Comparison of ENCODE assay signal across 8 cellular contexts in the genomic region with DNA sequence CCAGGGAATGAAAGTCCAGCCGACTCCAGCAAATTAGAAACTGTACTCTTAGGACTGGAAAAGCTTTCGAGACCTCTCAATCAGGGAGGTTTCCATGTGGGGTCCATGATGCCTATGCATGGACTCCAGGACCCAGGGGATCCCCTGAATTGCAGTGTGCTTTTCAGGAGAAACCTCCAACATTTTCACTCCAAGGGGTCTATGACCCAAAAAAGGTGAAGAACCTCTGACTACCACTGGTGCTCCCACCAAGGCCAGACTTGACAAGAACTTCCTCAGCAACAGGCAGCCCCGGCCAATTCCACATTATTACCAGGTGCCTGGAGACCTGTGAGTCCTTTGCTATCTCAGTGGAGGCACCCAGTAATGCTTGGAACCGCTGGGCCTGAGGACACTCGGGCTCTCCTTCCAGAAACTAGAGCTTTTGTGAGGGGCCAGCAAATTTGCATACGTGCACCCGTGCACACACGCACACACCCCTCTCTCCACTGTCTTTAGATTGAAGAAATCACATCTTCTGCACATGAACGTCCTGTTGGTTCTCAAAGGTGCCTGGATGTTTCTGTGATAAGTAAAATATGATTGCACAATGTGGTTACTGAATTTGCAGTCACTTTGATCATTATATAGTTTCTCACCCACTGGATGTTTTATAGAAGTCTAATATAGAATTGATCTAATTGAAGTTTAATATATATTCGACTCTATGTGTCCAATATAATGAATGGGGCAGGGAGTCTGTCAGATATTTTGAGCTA. TPM values are rescaled to one million over a fixed set of nuclear protein-coding genes. Genes with fewer than 3 reads are reported as not detected.
DNase-seq lines count a peak whose midpoint lies in the region; ATAC-seq and TF ChIP-seq lines count a peak whose summit lies in the region.

No MANE protein-coding gene starts in this region.

- intact Hi-C loops in OCI-LY7 (cut with micrococcal nuclease; ENCODE audit: unreplicated experiment) = loop anchor here (1.0 to 10.0 kb wide), 5 partner anchors 96 to 1115 kb away; a partner anchor contains a TSS
- intact Hi-C loops in dorsolateral prefrontal cortex (cut with DNase I) = loop anchor here in 1 of 2 donors (1.0 to 10.0 kb wide), 3 partner anchors 97 to 365 kb away; a partner anchor contains a TSS

- H4K20me1 ChIP-seq in SK-N-SH (ENCODE audit: insufficient read depth) (no peaks in the 10 kb centered on the region), OCI-LY7 (ENCODE audit: insufficient read depth, low read length) (no peaks in the 10 kb centered on the region)

- no peak for TF ChIP-seq EP300 in SK-N-SH (IDR thresholded peaks at IDR 0.05; ENCODE audit: borderline replicate concordance in 1 of 2, low read depth in 1 of 2, low read length in 1 of 2)

- no peaks in the 10 kb centered on the region for H3K79me2 ChIP-seq in SK-N-SH (ENCODE audit: insufficient read depth)
- no peaks in the 10 kb centered on the region for H3K79me2 ChIP-seq in OCI-LY7 (ENCODE audit: insufficient read depth, low read depth, low read length)

- whole genome bisulfite sequencing in SK-N-SH (ENCODE audit: low lambda C conversion rate) = 74% methylated on average over 10 of the region's 10 CpGs

- TF ChIP-seq CTCF in SK-N-SH (IDR thresholded peaks at IDR 0.05) (no peak), OCI-LY7 (conservative IDR thresholded peaks at IDR 0.05; ENCODE audit: low read length) (peak; percentile 35; the same call in 1 of the 2 replicates), dorsolateral prefrontal cortex (IDR thresholded peaks at IDR 0.05 in 54 of 56, conservative IDR thresholded peaks at IDR 0.05 in 2 of 56; ENCODE audit: low read depth in 1 of 56, partially characterized antibody in 56 of 56) (peak in 24 of 56 donors; percentile 1 to 58 (median 36))

- no peaks in the 10 kb centered on the region for H3F3A ChIP-seq in SK-N-SH (replicated peaks; ENCODE audit: insufficient read depth)

- H3K4me3 Mint-ChIP-seq in stimulated activated naive B cell treated with anti-CD40 and anti-IgM and Interleukin-4, amounts not matched to agents 10 μg/mL and 1 μg/mL and 100 μg/mL, for 72 hours = peak overlapping the region; percentile 13 to 56

- H3K27ac ChIP-seq in SK-N-SH (ENCODE audit: low read depth in 2 of 2, low read length in 1 of 2) = peak overlapping the region in 1 of 2 experiments; percentile 96; a peak in 2 of 4 replicates
- peak overlapping the region; percentile 98 for H3K27ac ChIP-seq in OCI-LY7 (ENCODE audit: low read depth, low read length, poor library complexity, severe bottlenecking)
- H3K27ac ChIP-seq in dorsolateral prefrontal cortex = peak overlapping the region in 49 of 59 donors; percentile 37 to 96 (median 91)

- H3K9me3 ChIP-seq in SK-N-SH (no peaks in the 10 kb centered on the region), OCI-LY7 (ENCODE audit: low read length) (peaks cover 9% of the 10 kb centered on the region)

- TF ChIP-seq RAD21 in SK-N-SH (IDR thresholded peaks at IDR 0.05; ENCODE audit: low read length) = no peak

- no peak overlapping the region for H3K4me2 ChIP-seq in SK-N-SH
- peak overlapping the region; percentile 80 for H3K4me2 ChIP-seq in OCI-LY7 (ENCODE audit: low read length)

- H3K36me3 Mint-ChIP-seq in stimulated activated naive B cell treated with anti-CD40 and anti-IgM and Interleukin-4, amounts not matched to agents 10 μg/mL and 1 μg/mL and 100 μg/mL, for 72 hours = peaks cover 5 to 8% of the 10 kb centered on the region in 2 donors

- H3K27me3 ChIP-seq in SK-N-SH (ENCODE audit: insufficient read depth) (no peaks in the 10 kb centered on the region), dorsolateral prefrontal cortex (no peaks in the 10 kb centered on the region)

- CTCF ChIA-PET in SK-N-SH (lab: Yijun Ruan, JAX) = interaction anchor here (0.6 to 14.1 kb wide), 41 partner anchors 8 to 512 kb away, joined by 3 to 593 read pairs (median 5); a partner anchor contains a TSS
- CTCF ChIA-PET in OCI-LY7 (lab: Charles Lee; ENCODE audit: unreplicated experiment) = interaction anchor here (1.0 to 5.1 kb wide), 3 partner anchors 15 to 96 kb away, joined by 4 to 52 read pairs (median 46); no protein-coding TSS in a partner anchor

- H3K4me1 ChIP-seq in SK-N-SH (ENCODE audit: control insufficient read depth in 1 of 2, insufficient read depth in 2 of 2, low read depth in 1 of 2, low read length in 1 of 2) = peaks cover under 1 to 33% of the 10 kb centered on the region in 2 experiments; a peak in 2 of 4 replicates
- peaks cover 91% of the 10 kb centered on the region for H3K4me1 ChIP-seq in OCI-LY7 (ENCODE audit: insufficient read depth, low read length, poor library complexity, severe bottlenecking)

- DNase-seq in SK-N-SH (no peak), OCI-LY7 (ENCODE audit: low spot score) (peak; percentile 68), dorsolateral prefrontal cortex (no peak), NCI-H2196 (lab: John Stamatoyannopoulos, UW; ENCODE audit: unreplicated experiment) (no peak), DMS153 treated with DMSO at 0.1 percent for 48 hours (lab: John Stamatoyannopoulos, UW; ENCODE audit: unreplicated experiment) (no peak)
- DNase-seq in stimulated activated naive B cell treated with anti-CD40 and anti-IgM and Interleukin-4, amounts not matched to agents 10 μg/mL and 1 μg/mL and 100 μg/mL, for 72 hours = no peak

- peaks cover 0 to 4% of the 10 kb centered on the region in 2 donors for H3K9me3 Mint-ChIP-seq in stimulated activated naive B cell treated with anti-CD40 and anti-IgM and Interleukin-4, amounts not matched to agents 10 μg/mL and 1 μg/mL and 100 μg/mL, for 72 hours

- peaks cover 62 to 93% of the 10 kb centered on the region in 2 donors for H3K4me1 Mint-ChIP-seq in stimulated activated naive B cell treated with anti-CD40 and anti-IgM and Interleukin-4, amounts not matched to agents 10 μg/mL and 1 μg/mL and 100 μg/mL, for 72 hours

- H3K9ac ChIP-seq in SK-N-SH = no peak overlapping the region

- H3K36me3 ChIP-seq in SK-N-SH (replicated peaks in 1 of 2; ENCODE audit: control insufficient read depth in 1 of 2, insufficient read depth in 2 of 2, low read length in 1 of 2) = no peaks in the 10 kb centered on the region
- peaks cover 6% of the 10 kb centered on the region; the same call in 1 of the 2 replicates for H3K36me3 ChIP-seq in OCI-LY7 (ENCODE audit: insufficient read depth, low read length)

- peak overlapping the region; percentile 79 for H3K27ac Mint-ChIP-seq in stimulated activated naive B cell treated with anti-CD40 and anti-IgM and Interleukin-4, amounts not matched to agents 10 μg/mL and 1 μg/mL and 100 μg/mL, for 72 hours

- no peaks in the 10 kb centered on the region for H3K9me2 ChIP-seq in SK-N-SH
- no peaks in the 10 kb centered on the region for H3K9me2 ChIP-seq in OCI-LY7 (ENCODE audit: insufficient read depth, low read length)

- ATAC-seq in SK-N-SH treated with all-trans-retinoic acid at 6 μM for 48 hours = no peak
- ATAC-seq in stimulated activated naive B cell treated with anti-CD40 and anti-IgM and Interleukin-4, amounts not matched to agents 10 μg/mL and 1 μg/mL and 100 μg/mL, for 72 hours (replicated peaks) = peak; percentile 5 to 19
- no peak for ATAC-seq in HG02981 (IDR thresholded peaks at IDR 0.05; ENCODE audit: unreplicated experiment)

- H3K4me3 ChIP-seq in SK-N-SH (ENCODE audit: low read depth in 2 of 2, low read length in 1 of 2) (no peak overlapping the region), OCI-LY7 (ENCODE audit: low read depth, low read length, poor library complexity, severe bottlenecking) (peak overlapping the region; percentile 52), dorsolateral prefrontal cortex (no peak overlapping the region)

- BruUV-seq in OCI-LY7 (replicated peaks; lab: Mats Ljungman, UMichigan) = TSS peak; percentile 67

- POLR2A ChIA-PET in SK-N-SH (lab: Yijun Ruan, JAX) (interaction anchor here (1.0 to 2.1 kb wide), 5 partner anchors 10 to 1111 kb away, joined by 3 to 26 read pairs (median 9); a partner anchor contains a TSS), OCI-LY7 (lab: Charles Lee) (interaction anchor here (0.5 to 10.0 kb wide), 11 partner anchors 15 to 597 kb away, joined by 3 to 308 read pairs (median 6); a partner anchor contains a TSS)

- no peaks in the 10 kb centered on the region for H3K27me3 Mint-ChIP-seq in stimulated activated naive B cell treated with anti-CD40 and anti-IgM and Interleukin-4, amounts not matched to agents 10 μg/mL and 1 μg/mL and 100 μg/mL, for 72 hours

- H2AFZ ChIP-seq in SK-N-SH (ENCODE audit: low read depth) = peak overlapping the region; percentile 52; the same call in 1 of the 2 replicates
- peak overlapping the region; percentile 17; the same call in 1 of the 2 replicates for H2AFZ ChIP-seq in OCI-LY7 (ENCODE audit: low read length)

TF ChIP-seq in SK-N-SH, 30 proteins besides CTCF, POLR2A, EP300 and RAD21 (continues in another document):
- no peak for TF ChIP-seq MEF2A (IDR thresholded peaks at IDR 0.05; ENCODE audit: borderline replicate concordance, low read depth)
- TF ChIP-seq, protein P1, sequence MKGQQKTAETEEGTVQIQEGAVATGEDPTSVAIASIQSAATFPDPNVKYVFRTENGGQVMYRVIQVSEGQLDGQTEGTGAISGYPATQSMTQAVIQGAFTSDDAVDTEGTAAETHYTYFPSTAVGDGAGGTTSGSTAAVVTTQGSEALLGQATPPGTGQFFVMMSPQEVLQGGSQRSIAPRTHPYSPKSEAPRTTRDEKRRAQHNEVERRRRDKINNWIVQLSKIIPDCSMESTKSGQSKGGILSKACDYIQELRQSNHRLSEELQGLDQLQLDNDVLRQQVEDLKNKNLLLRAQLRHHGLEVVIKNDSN (IDR thresholded peaks at IDR 0.05; ENCODE audit: borderline replicate concordance, low read depth) = no peak
- no peak for TF ChIP-seq EZH2phosphoT487 (IDR thresholded peaks at IDR 0.05; ENCODE audit: borderline replicate concordance, low read depth)
- no peak for TF ChIP-seq POLR2AphosphoS5 (IDR thresholded peaks at IDR 0.05; ENCODE audit: low read depth, low read length)

TF ChIP-seq in SK-N-SH treated with all-trans-retinoic acid at 6 μM for 48 hours, 23 proteins besides CTCF, POLR2A, EP300 and RAD21 (continues in another document):
- TF ChIP-seq GLIS3 (CRISPR knock-in tag; IDR thresholded peaks at IDR 0.05) = no peak
- TF ChIP-seq ESRRG (CRISPR knock-in tag; IDR thresholded peaks at IDR 0.05) = no peak

RNA-seq across cellular contexts. Expression of a gene that starts 54.7 kb away (rescaled TPM):
- polyA plus RNA-seq in SK-N-SH (2012; rRNA removed) = 72.4 and 98.7 TPM in 2 replicates
- 120 and 138 TPM in 2 replicates for polyA plus RNA-seq in SK-N-SH (2012; cell fraction: cytosol; rRNA removed)
- polyA plus RNA-seq in SK-N-SH (2012; cell fraction: nucleus; rRNA removed) = 14.7 and 39.4 TPM in 2 replicates
- total RNA-seq in OCI-LY7 (2014; rRNA removed; shearing (Covaris generic)) = 30.4 and 34.1 TPM in 2 replicates
- 112 and 118 TPM in 2 replicates for total RNA-seq in OCI-LY7 (2022)
- 10 to 100 TPM; 21.3 to 84.1 (median 36.2) TPM for total RNA-seq in dorsolateral prefrontal cortex

Comparison
In these comparisons a context has a peak if more than half of its experiments do, and no peak if none do; other contexts are left out.
1. ATAC-seq: peak in stimulated activated naive B cell treated with anti-CD40 and anti-IgM and Interleukin-4, amounts not matched to agents 10 μg/mL and 1 μg/mL and 100 μg/mL, for 72 hours (2 of 2); none in SK-N-SH treated with all-trans-retinoic acid at 6 μM for 48 hours (single experiment) and HG02981 (single experiment).